ENCODE assay signal across 18 cellular contexts in genomic region chr19:41437944-41438574, GRCh38. TPM values are rescaled to one million over a fixed set of nuclear protein-coding genes. Genes with fewer than 3 reads are reported as not detected.
A peak's percentile ranks its signal among the peaks of the same experiment; 100 is the strongest.
DNase-seq lines count a peak whose midpoint lies in the region; ATAC-seq and TF ChIP-seq lines count a peak whose summit lies in the region.
"Had no signal": no experiment of that assay in that cellular context is flagged by ENCODE, and none has a peak within 500 bp of the region (broad histone marks: within the 10 kb centered on the region; RNA-seq: fewer than 3 reads in every experiment).

No MANE protein-coding gene starts in this region.

- TF ChIP-seq POLR2A in Peyer's patch (IDR thresholded peaks at IDR 0.05): no peak

- H3K4me1 Mint-ChIP-seq in activated naive CD4-positive, alpha-beta T cell treated with anti-CD3 and anti-CD28 coated beads, Interleukin-2, amount 10 ng/mL, durations not matched to agents 7 days and 5 days: peaks cover 24% of the 10 kb centered on the region
- H3K4me1 Mint-ChIP-seq in immature natural killer cell: peaks cover 0 to 11% of the 10 kb centered on the region in 2 donors
- peaks cover 3% of the 10 kb centered on the region for H3K4me1 Mint-ChIP-seq in type B pancreatic cell (ENCODE audit: unreplicated experiment)

- H3K4me1 ChIP-seq in Peyer's patch: peaks cover 0 to 38% (median 3%) of the 10 kb centered on the region in 4 donors

- no peak for TF ChIP-seq CTCF in Peyer's patch (IDR thresholded peaks at IDR 0.05)
- TF ChIP-seq CTCF in type B pancreatic cell (conservative IDR thresholded peaks at IDR 0.05): no peak

- no peak for DNase-seq in activated naive CD4-positive, alpha-beta T cell treated with anti-CD3 and anti-CD28 coated beads, Interleukin-2, amount 10 ng/mL, durations not matched to agents 7 days and 5 days
- DNase-seq in activated naive CD4-positive, alpha-beta T cell treated with anti-CD3 and anti-CD28 coated beads, Interleukin-2, amount 50 U/mL, for 16 hours: no peak
- peak in 2 of 3 donors; percentile 41 to 50 for DNase-seq in Peyer's patch
- DNase-seq in immature natural killer cell: no peak
- no peak for DNase-seq in type B pancreatic cell (ENCODE audit: extremely low spot score, unreplicated experiment)
- no peak for DNase-seq in NCI-H128 (lab: John Stamatoyannopoulos, UW; ENCODE audit: unreplicated experiment)
- no peak for DNase-seq in cerebellum (ENCODE audit: low spot score)
- DNase-seq: DMS153; HFFc6; MG63; NCI-H2029; NCI-H82; SIG-M5; stimulated activated CD4-positive, alpha-beta T cell treated with anti-CD3 and anti-CD28 coated beads, Interleukin-12 subunit alpha, Interleukin-12 subunit beta, amount 100 ng/mL, for 4 hours had no signal

- H3K36me3 ChIP-seq in Peyer's patch: peaks cover 0 to 14% (median 0%) of the 10 kb centered on the region in 3 donors
- H3K36me3 ChIP-seq: pancreas had no signal

- H3K9me3 ChIP-seq in Peyer's patch: no peaks in the 10 kb centered on the region
- H3K9me3 ChIP-seq: MG63, pancreas had no signal

- ATAC-seq in HG03460 (IDR thresholded peaks at IDR 0.05; ENCODE audit: unreplicated experiment): no peak
- ATAC-seq: pancreas had no signal

- peak overlapping the region; percentile 57 for H3K4me3 Mint-ChIP-seq in activated naive CD4-positive, alpha-beta T cell treated with anti-CD3 and anti-CD28 coated beads, Interleukin-2, amount 10 ng/mL, durations not matched to agents 7 days and 5 days
- H3K4me3 Mint-ChIP-seq in immature natural killer cell (peak overlapping the region in 3 of 5 donors; percentile 29 to 65 (median 64)), type B pancreatic cell (peak overlapping the region; percentile 76)
- H3K4me3 Mint-ChIP-seq: HFFc6 had no signal

- peaks cover under 1% of the 10 kb centered on the region for H3K27me3 Mint-ChIP-seq in activated naive CD4-positive, alpha-beta T cell treated with anti-CD3 and anti-CD28 coated beads, Interleukin-2, amount 10 ng/mL, durations not matched to agents 7 days and 5 days
- H3K27me3 Mint-ChIP-seq in immature natural killer cell (ENCODE audit: low read depth in 3 of 3) (peaks cover 0 to 3% (median 0%) of the 10 kb centered on the region in 3 donors), type B pancreatic cell (peaks cover 9% of the 10 kb centered on the region)

- H3K9me3 Mint-ChIP-seq in activated naive CD4-positive, alpha-beta T cell treated with anti-CD3 and anti-CD28 coated beads, Interleukin-2, amount 10 ng/mL, durations not matched to agents 7 days and 5 days: no peaks in the 10 kb centered on the region
- H3K9me3 Mint-ChIP-seq in immature natural killer cell (no peaks in the 10 kb centered on the region), type B pancreatic cell (no peaks in the 10 kb centered on the region)
- H3K9me3 Mint-ChIP-seq: HFFc6 had no signal

- peaks cover 18% of the 10 kb centered on the region for H3K36me3 Mint-ChIP-seq in activated naive CD4-positive, alpha-beta T cell treated with anti-CD3 and anti-CD28 coated beads, Interleukin-2, amount 10 ng/mL, durations not matched to agents 7 days and 5 days
- H3K36me3 Mint-ChIP-seq in immature natural killer cell (peaks cover 0 to 4% (median 3%) of the 10 kb centered on the region in 3 donors), type B pancreatic cell (peaks cover 7% of the 10 kb centered on the region)

- H3K27me3 ChIP-seq in Peyer's patch: no peaks in the 10 kb centered on the region
- H3K27me3 ChIP-seq: MG63, pancreas had no signal

- H3K4me3 ChIP-seq in Peyer's patch: no peak overlapping the region

- H3K27ac Mint-ChIP-seq in activated naive CD4-positive, alpha-beta T cell treated with anti-CD3 and anti-CD28 coated beads, Interleukin-2, amount 10 ng/mL, durations not matched to agents 7 days and 5 days: no peak overlapping the region
- H3K27ac Mint-ChIP-seq in immature natural killer cell (peak overlapping the region in 5 of 6 donors; percentile 35 to 71 (median 63)), type B pancreatic cell (no peak overlapping the region)
- H3K27ac Mint-ChIP-seq: HFFc6 had no signal

- H3K27ac ChIP-seq in Peyer's patch: peak overlapping the region in 2 of 4 donors; percentile 60 to 76
- H3K27ac ChIP-seq: pancreas had no signal

- CTCF ChIA-PET in activated naive CD4-positive, alpha-beta T cell treated with anti-CD3 and anti-CD28 coated beads, Interleukin-2, amount 10 ng/mL, durations not matched to agents 7 days and 5 days (lab: Charles Lee): interaction anchor here (3.1 to 3.3 kb wide), 2 partner anchors 9 to 11 kb away, joined by 10 to 22 read pairs; no protein-coding TSS in a partner anchor

RNA-seq across cellular contexts. Expression of gene DMAC2, which starts 1.7 kb away (rescaled TPM):
- total RNA-seq in Peyer's patch (10 to 100 TPM; 41.3 to 62.0 (median 48.3) TPM), type B pancreatic cell (ENCODE audit: low replicate concordance) (43.8 and 57.4 TPM in 2 replicates), cerebellum (17.3 TPM)
- polyA plus RNA-seq in immature natural killer cell: 10 to 100 TPM; 70.5 to 90.4 (median 77.3) TPM

RNA-seq across cellular contexts. Expression of gene ERICH4, which starts 4.9 kb away (rescaled TPM):
- total RNA-seq in Peyer's patch (10 to 100 TPM; 17.3 to 49.0 (median 22.3) TPM), type B pancreatic cell (ENCODE audit: low replicate concordance) (0.56 and 0.81 TPM in 2 replicates), cerebellum (not detected)
- polyA plus RNA-seq in immature natural killer cell: not detected
- total RNA-seq: HFFc6, lung microvascular endothelial cell, pancreas, temporal lobe had no signal
- polyA plus RNA-seq: pancreas had no signal

RNA-seq across cellular contexts. Expression of gene B3GNT8, which starts 10.9 kb away (rescaled TPM):
- total RNA-seq in Peyer's patch: 10 to 100 TPM; 15.7 to 98.4 (median 62.8) TPM
- polyA plus RNA-seq in immature natural killer cell: 1 to 10 TPM in 1 of 3 donors, under 1 TPM in 1, not detected in 1; 0.23 to 1.3 TPM
- 9.3 and 13.0 TPM in 2 replicates for total RNA-seq in type B pancreatic cell (ENCODE audit: low replicate concordance)
- total RNA-seq in cerebellum: 0.18 TPM

RNA-seq across cellular contexts. Expression of gene BCKDHA, which starts 40.4 kb away (rescaled TPM):
- 10 to 100 TPM; 23.9 to 41.7 (median 30.7) TPM for total RNA-seq in Peyer's patch
- 10 to 100 TPM; 70.8 to 76.9 (median 75.5) TPM for polyA plus RNA-seq in immature natural killer cell
- 7.5 and 11.7 TPM in 2 replicates for total RNA-seq in type B pancreatic cell (ENCODE audit: low replicate concordance)
- 23.0 TPM for total RNA-seq in cerebellum

RNA-seq across cellular contexts. Expression of gene EXOSC5, which starts 40.9 kb away (rescaled TPM):
- total RNA-seq in Peyer's patch (10 to 100 TPM in 2 of 4 donors, 1 to 10 TPM in 2; 5.4 to 12.4 (median 10.0) TPM), type B pancreatic cell (ENCODE audit: low replicate concordance) (11.4 and 20.2 TPM in 2 replicates), cerebellum (7.4 TPM)
- 10 to 100 TPM; 44.0 to 58.6 (median 50.3) TPM for polyA plus RNA-seq in immature natural killer cell

Comparison
In these comparisons a context has a peak if more than half of its experiments do, and no peak if none do; other contexts are left out.
1. DNase-seq: peak in Peyer's patch (2 of 3); none in activated naive CD4-positive, alpha-beta T cell treated with anti-CD3 and anti-CD28 coated beads, Interleukin-2, amount 10 ng/mL, durations not matched to agents 7 days and 5 days (single experiment), activated naive CD4-positive, alpha-beta T cell treated with anti-CD3 and anti-CD28 coated beads, Interleukin-2, amount 50 U/mL, for 16 hours (single experiment), immature natural killer cell (0 of 3), type B pancreatic cell (single experiment), NCI-H128 (single experiment) and cerebellum (single experiment).
2. H3K27ac Mint-ChIP-seq: peak in immature natural killer cell (5 of 6); none in activated naive CD4-positive, alpha-beta T cell treated with anti-CD3 and anti-CD28 coated beads, Interleukin-2, amount 10 ng/mL, durations not matched to agents 7 days and 5 days (single experiment) and type B pancreatic cell (single experiment).
3. RNA of gene ERICH4, which starts 4.9 kb away (total RNA-seq): 17.3 to 49.0 TPM in Peyer's patch; 0.56 to 0.81 TPM in type B pancreatic cell and not detected in cerebellum (single experiment); every median in the first group is over 10 times any median in the second.
4. Peak in every context shown above with its lines, with median percentiles within 50 percentile points of each other: H3K4me3 Mint-ChIP-seq.